12 cellular contexts compared by ENCODE assay signal in the genomic region with DNA sequence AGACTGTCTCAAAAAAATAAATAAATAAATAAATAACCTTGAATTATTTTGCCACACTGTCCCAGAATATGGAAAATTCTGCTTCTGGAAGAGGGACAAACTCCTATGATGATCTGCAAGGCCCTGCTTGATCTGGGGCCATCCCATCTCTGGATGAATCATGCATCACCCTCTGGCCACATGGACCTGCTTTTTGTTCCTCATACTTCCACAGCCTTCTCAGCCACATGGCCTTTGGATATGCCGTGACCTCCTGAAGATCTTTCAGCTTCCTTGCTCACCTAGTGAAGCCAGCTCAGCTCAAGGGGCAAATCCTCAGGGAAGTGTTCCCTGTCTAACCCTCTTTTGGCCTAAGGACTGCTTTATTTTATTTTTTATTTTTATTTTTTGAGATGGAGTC. TPM values are rescaled to one million over a fixed set of nuclear protein-coding genes. Genes with fewer than 3 reads are reported as not detected.
A peak's percentile ranks its signal among the peaks of the same experiment; 100 is the strongest.
DNase-seq lines count a peak whose midpoint lies in the region; ATAC-seq lines count a peak whose summit lies in the region.
"Had no signal": no experiment of that assay in that cellular context is flagged by ENCODE, and none has a peak within 500 bp of the region (broad histone marks: within the 10 kb centered on the region; RNA-seq: fewer than 3 reads in every experiment).

No MANE protein-coding gene starts in this region.

- peak overlapping the region; percentile 78 for H3K27ac Mint-ChIP-seq in activated T-helper 2 cell treated with anti-CD3 and anti-CD28 coated beads, Interferon-gamma antibody, Interleukin-2, Interleukin-4, amounts not matched to agents 10 μg/mL and 5 μg/mL and 100 μg/mL, durations not matched to agents 14 hours and 24 hours and 36 hours

- no peak overlapping the region for H3K4me3 Mint-ChIP-seq in activated T-helper 2 cell treated with anti-CD3 and anti-CD28 coated beads, Interferon-gamma antibody, Interleukin-2, Interleukin-4, amounts not matched to agents 10 μg/mL and 5 μg/mL and 100 μg/mL, durations not matched to agents 14 hours and 24 hours and 36 hours (ENCODE audit: low read depth)

- peaks cover 3% of the 10 kb centered on the region for H3K36me3 Mint-ChIP-seq in activated T-helper 2 cell treated with anti-CD3 and anti-CD28 coated beads, Interferon-gamma antibody, Interleukin-2, Interleukin-4, amounts not matched to agents 10 μg/mL and 5 μg/mL and 100 μg/mL, durations not matched to agents 14 hours and 24 hours and 36 hours (ENCODE audit: low read depth)

- intact Hi-C loops in activated T-helper 2 cell treated with anti-CD3 and anti-CD28 coated beads, Interferon-gamma antibody, Interleukin-2, Interleukin-4, amounts not matched to agents 10 μg/mL and 5 μg/mL and 100 μg/mL, durations not matched to agents 14 hours and 24 hours and 36 hours (cut with micrococcal nuclease), result loop anchor here (10.0 kb wide), 1 partner anchor 1354 kb away; a partner anchor contains a TSS
- intact Hi-C loops in posterior vena cava (cut with DNase I), result no loop called here

- H3K4me1 Mint-ChIP-seq in activated T-helper 2 cell treated with anti-CD3 and anti-CD28 coated beads, Interferon-gamma antibody, Interleukin-2, Interleukin-4, amounts not matched to agents 10 μg/mL and 5 μg/mL and 100 μg/mL, durations not matched to agents 14 hours and 24 hours and 36 hours (ENCODE audit: low read depth), result peaks cover 51% of the 10 kb centered on the region

- DNase-seq in AG20443 (ENCODE audit: low spot score) (peak; percentile 58), HCEC 1CT (peak; percentile 65), iris pigment epithelial cell (ENCODE audit: low read depth) (peak; percentile 55), posterior vena cava (ENCODE audit: low spot score) (no peak), NOMO-1 (lab: John Stamatoyannopoulos, UW; ENCODE audit: unreplicated experiment in 2 of 2) (no peak)
- no peak for DNase-seq in activated T-helper 2 cell treated with anti-CD3 and anti-CD28 coated beads, Interferon-gamma antibody, Interleukin-2, Interleukin-4, amounts not matched to agents 10 μg/mL and 5 μg/mL and 100 μg/mL, durations not matched to agents 14 hours and 24 hours and 36 hours (ENCODE audit: low spot score)
- DNase-seq: amygdala, left cardiac atrium, NCI-H1417, thyroid gland had no signal

- H3K27me3 Mint-ChIP-seq in activated T-helper 2 cell treated with anti-CD3 and anti-CD28 coated beads, Interferon-gamma antibody, Interleukin-2, Interleukin-4, amounts not matched to agents 10 μg/mL and 5 μg/mL and 100 μg/mL, durations not matched to agents 14 hours and 24 hours and 36 hours (ENCODE audit: low read depth), result no peaks in the 10 kb centered on the region

- H3K9me3 Mint-ChIP-seq in activated T-helper 2 cell treated with anti-CD3 and anti-CD28 coated beads, Interferon-gamma antibody, Interleukin-2, Interleukin-4, amounts not matched to agents 10 μg/mL and 5 μg/mL and 100 μg/mL, durations not matched to agents 14 hours and 24 hours and 36 hours, result no peaks in the 10 kb centered on the region

- ATAC-seq in HG02884 (IDR thresholded peaks at IDR 0.05; ENCODE audit: unreplicated experiment), result no peak
- ATAC-seq in GM19455 (IDR thresholded peaks at IDR 0.05; ENCODE audit: unreplicated experiment), result no peak
- ATAC-seq: left cardiac atrium had no signal

RNA-seq across cellular contexts. Expression of a gene that starts 10.3 kb away (rescaled TPM):
- 140 and 143 TPM in 2 replicates for total RNA-seq in activated T-helper 2 cell treated with anti-CD3 and anti-CD28 coated beads, Interferon-gamma antibody, Interleukin-2, Interleukin-4, amounts not matched to agents 10 μg/mL and 5 μg/mL and 100 μg/mL, durations not matched to agents 14 hours and 24 hours and 36 hours
- total RNA-seq in posterior vena cava, result 100 to 1,000 TPM in 1 of 2 donors, 10 to 100 TPM in 1; 73.1 to 130 TPM

RNA-seq across cellular contexts. Expression of a gene that starts 10.4 kb away (rescaled TPM):
- 68.9 and 69.1 TPM in 2 replicates for total RNA-seq in activated T-helper 2 cell treated with anti-CD3 and anti-CD28 coated beads, Interferon-gamma antibody, Interleukin-2, Interleukin-4, amounts not matched to agents 10 μg/mL and 5 μg/mL and 100 μg/mL, durations not matched to agents 14 hours and 24 hours and 36 hours
- 10 to 100 TPM; 31.4 to 39.0 TPM for total RNA-seq in posterior vena cava

RNA-seq across cellular contexts. Expression of a gene that starts 42.5 kb away (rescaled TPM):
- 117 and 132 TPM in 2 replicates for total RNA-seq in activated T-helper 2 cell treated with anti-CD3 and anti-CD28 coated beads, Interferon-gamma antibody, Interleukin-2, Interleukin-4, amounts not matched to agents 10 μg/mL and 5 μg/mL and 100 μg/mL, durations not matched to agents 14 hours and 24 hours and 36 hours
- 10 to 100 TPM; 37.6 to 39.7 TPM for total RNA-seq in posterior vena cava

RNA-seq across cellular contexts. Expression of a gene that starts 44.0 kb away (rescaled TPM):
- total RNA-seq in activated T-helper 2 cell treated with anti-CD3 and anti-CD28 coated beads, Interferon-gamma antibody, Interleukin-2, Interleukin-4, amounts not matched to agents 10 μg/mL and 5 μg/mL and 100 μg/mL, durations not matched to agents 14 hours and 24 hours and 36 hours, result 112 and 116 TPM in 2 replicates
- 10 to 100 TPM; 21.9 to 24.1 TPM for total RNA-seq in posterior vena cava

RNA-seq across cellular contexts. Expression of a gene that starts 57.9 kb away (rescaled TPM):
- total RNA-seq in activated T-helper 2 cell treated with anti-CD3 and anti-CD28 coated beads, Interferon-gamma antibody, Interleukin-2, Interleukin-4, amounts not matched to agents 10 μg/mL and 5 μg/mL and 100 μg/mL, durations not matched to agents 14 hours and 24 hours and 36 hours, result 5.5 and 5.6 TPM in 2 replicates
- total RNA-seq in posterior vena cava, result 10 to 100 TPM in 1 of 2 donors, 1 to 10 TPM in 1; 9.8 to 13.0 TPM

Comparison
In these comparisons a context has a peak if more than half of its experiments do, and no peak if none do; other contexts are left out.
1. DNase-seq: peak in AG20443 (single experiment), HCEC 1CT (single experiment) and iris pigment epithelial cell (single experiment); none in activated T-helper 2 cell treated with anti-CD3 and anti-CD28 coated beads, Interferon-gamma antibody, Interleukin-2, Interleukin-4, amounts not matched to agents 10 μg/mL and 5 μg/mL and 100 μg/mL, durations not matched to agents 14 hours and 24 hours and 36 hours (single experiment), posterior vena cava (single experiment) and NOMO-1 (0 of 2).